8 cellular contexts compared by ENCODE assay signal in genomic region chr19:13842294-13843103, GRCh38. TPM values are rescaled to one million over a fixed set of nuclear protein-coding genes. Genes with fewer than 3 reads are reported as not detected.
DNase-seq lines count a peak whose midpoint lies in the region; ATAC-seq and TF ChIP-seq lines count a peak whose summit lies in the region.

No MANE protein-coding gene starts in this region.

- H3K4me3 Mint-ChIP-seq in chondrocyte (ENCODE audit: unreplicated experiment) = peak overlapping the region; percentile 97

- H3K9me3 Mint-ChIP-seq in chondrocyte (ENCODE audit: low read depth) = no peaks in the 10 kb centered on the region

- H3K27ac ChIP-seq in WERI-Rb-1 = peak overlapping the region; percentile 70

- peak overlapping the region; percentile 60 for H3K4me3 ChIP-seq in WERI-Rb-1 (ENCODE audit: low read depth, low read length)

- TF ChIP-seq CTCF in WERI-Rb-1 (IDR thresholded peaks at IDR 0.05; ENCODE audit: low read depth, low read length) (0 out of 2 replicates have a peak, but pooled peaks have one; percentile 25), chondrocyte (IDR thresholded peaks at IDR 0.05) (peak; percentile 50)

- no peaks in the 10 kb centered on the region for H3K27me3 Mint-ChIP-seq in chondrocyte (ENCODE audit: low read depth)

- ATAC-seq in GM21619 (IDR thresholded peaks at IDR 0.05; ENCODE audit: unreplicated experiment) (no peak), GM18870 (IDR thresholded peaks at IDR 0.05; ENCODE audit: unreplicated experiment) (no peak)

- peaks cover 41% of the 10 kb centered on the region for H3K4me1 Mint-ChIP-seq in chondrocyte (ENCODE audit: low read depth)

- DNase-seq in GM03348 (ENCODE audit: low spot score) (peak; percentile 93), WERI-Rb-1 (peak; percentile 62), chondrocyte (ENCODE audit: low spot score) (peak; percentile 93), kidney glomerular epithelial cell (lab: John Stamatoyannopoulos, UW) (peak; percentile 43)
- DNase-seq in stimulated activated CD4-positive, alpha-beta T cell treated with anti-CD3 and anti-CD28 coated beads, Interleukin-4, amount 100 ng/mL, for 24 hours = peak; percentile 61

- TF ChIP-seq RAD21 in Ishikawa (IDR thresholded peaks at IDR 0.05; ENCODE audit: low read depth) = no peak

- H3K27ac Mint-ChIP-seq in chondrocyte (ENCODE audit: unreplicated experiment) = peak overlapping the region; percentile 98

- no peaks in the 10 kb centered on the region for H3K9me3 ChIP-seq in WERI-Rb-1 (ENCODE audit: severe bottlenecking)

- no peaks in the 10 kb centered on the region for H3K36me3 ChIP-seq in WERI-Rb-1

- no peaks in the 10 kb centered on the region for H3K27me3 ChIP-seq in WERI-Rb-1 (ENCODE audit: insufficient read depth, low read depth, severe bottlenecking)

- no peak for TF ChIP-seq EP300 in Ishikawa (IDR thresholded peaks at IDR 0.05; ENCODE audit: borderline replicate concordance)

- peaks cover 24% of the 10 kb centered on the region for H3K36me3 Mint-ChIP-seq in chondrocyte (ENCODE audit: low read depth)

TF ChIP-seq in Ishikawa, 13 proteins besides CTCF, POLR2A, EP300 and RAD21:
- TF ChIP-seq TAF1 (IDR thresholded peaks at IDR 0.05; ENCODE audit: low read depth) = peak; percentile 59
- TF ChIP-seq NFIC (IDR thresholded peaks at IDR 0.05) = no peak
- TF ChIP-seq YY1 (IDR thresholded peaks at IDR 0.05; ENCODE audit: low read depth) = no peak
- TF ChIP-seq, protein P1, sequence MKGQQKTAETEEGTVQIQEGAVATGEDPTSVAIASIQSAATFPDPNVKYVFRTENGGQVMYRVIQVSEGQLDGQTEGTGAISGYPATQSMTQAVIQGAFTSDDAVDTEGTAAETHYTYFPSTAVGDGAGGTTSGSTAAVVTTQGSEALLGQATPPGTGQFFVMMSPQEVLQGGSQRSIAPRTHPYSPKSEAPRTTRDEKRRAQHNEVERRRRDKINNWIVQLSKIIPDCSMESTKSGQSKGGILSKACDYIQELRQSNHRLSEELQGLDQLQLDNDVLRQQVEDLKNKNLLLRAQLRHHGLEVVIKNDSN (IDR thresholded peaks at IDR 0.05) = peak; percentile 76
- TF ChIP-seq TEAD4 (IDR thresholded peaks at IDR 0.05) = no peak

RNA-seq across cellular contexts. Expression of gene NANOS3, which starts 34.4 kb away (rescaled TPM):
- 4.4 to 6.7 TPM (median 4.7 TPM) in 3 replicates for total RNA-seq in chondrocyte

RNA-seq across cellular contexts. Expression of gene ZSWIM4, which starts 47.3 kb away (rescaled TPM):
- total RNA-seq in chondrocyte = 6.8 to 10.6 TPM (median 9.5 TPM) in 3 replicates

Comparison
In these comparisons a context has a peak if more than half of its experiments do, and no peak if none do; other contexts are left out.
1. DNase-seq: peak in every context shown above with its lines; median percentile 93 in GM03348; 93 in chondrocyte; 62 in WERI-Rb-1; 61 in stimulated activated CD4-positive, alpha-beta T cell treated with anti-CD3 and anti-CD28 coated beads, Interleukin-4, amount 100 ng/mL, for 24 hours; 43 in kidney glomerular epithelial cell.